In genomic region chr2:119702918-119703401, GRCh38 we compare ENCODE assay signal across 8 cellular contexts. TPM values are rescaled to one million over a fixed set of nuclear protein-coding genes. Genes with fewer than 3 reads are reported as not detected.
DNase-seq lines count a peak whose midpoint lies in the region; ATAC-seq and TF ChIP-seq lines count a peak whose summit lies in the region.

No MANE protein-coding gene starts in this region.

- H3K9me3 ChIP-seq in uterus, result no peaks in the 10 kb centered on the region

- peak; percentile 74 for DNase-seq in G401 (ENCODE audit: low spot score)
- DNase-seq in LHCN-M2 (ENCODE audit: low read depth), result peak; percentile 65
- DNase-seq in SK-N-DZ (ENCODE audit: low spot score), result peak; percentile 64
- peak; percentile 64 for DNase-seq in activated gamma-delta T cell treated with Interleukin-2 at 50 U/mL for 16 hours
- DNase-seq in globus pallidus (ENCODE audit: low spot score), result peak; percentile 62
- peak; percentile 88 for DNase-seq in posterior vena cava (ENCODE audit: low spot score)
- peak; percentile 57 to 58 for DNase-seq in uterus

- peak; percentile 84 to 91 (median 86) for TF ChIP-seq CTCF in uterus (IDR thresholded peaks at IDR 0.05)

- H3K27me3 ChIP-seq in uterus, result no peaks in the 10 kb centered on the region

- peak; percentile 81 for ATAC-seq in GM21786 (IDR thresholded peaks at IDR 0.05; ENCODE audit: unreplicated experiment)

- in situ Hi-C loops in G401 (cut with HindIII; ENCODE audit: low sequenced_read_pairs), result no loop called here

- no peaks in the 10 kb centered on the region for H3K36me3 ChIP-seq in uterus

- intact Hi-C loops in posterior vena cava (cut with DNase I), result loop anchor here in 1 of 2 donors (10.0 kb wide), 1 partner anchor 472 kb away; no protein-coding TSS in a partner anchor
- intact Hi-C loops in uterus (cut with DNase I; ENCODE audit: low total_unique reads), result no loop called here

- no peak for TF ChIP-seq POLR2A in uterus (IDR thresholded peaks at IDR 0.05)

- H3K4me3 ChIP-seq in uterus, result no peak overlapping the region

- H3K27ac ChIP-seq in uterus, result no peak overlapping the region

- no peaks in the 10 kb centered on the region for H3K4me1 ChIP-seq in uterus

RNA-seq across cellular contexts. Expression of gene TMEM177, which starts 24.0 kb away (rescaled TPM):
- 52.6 and 58.4 TPM in 2 replicates for total RNA-seq in G401 (2014; rRNA removed; shearing (Covaris generic))
- 17.1 and 18.8 TPM in 2 replicates for total RNA-seq in LHCN-M2 (2014; rRNA removed)
- 8.8 TPM for polyA plus RNA-seq in LHCN-M2 (2012)
- polyA plus RNA-seq in SK-N-DZ (2014; cell fraction: cytosol; rRNA removed), result 24.4 and 26.3 TPM in 2 replicates
- 16.9 and 17.7 TPM in 2 replicates for polyA plus RNA-seq in SK-N-DZ (2014; cell fraction: nucleus; rRNA removed)
- total RNA-seq in posterior vena cava, result 1 to 10 TPM; 5.3 TPM
- 10 to 100 TPM in 3 of 4 donors, not detected in 1; 15.1 to 31.0 (median 16.0) TPM for total RNA-seq in uterus

RNA-seq across cellular contexts. Expression of gene PTPN4, which starts 56.8 kb away (rescaled TPM):
- 14.0 and 33.9 TPM in 2 replicates for total RNA-seq in G401 (2014; rRNA removed; shearing (Covaris generic))
- total RNA-seq in LHCN-M2 (2014; rRNA removed), result 13.6 and 17.5 TPM in 2 replicates
- polyA plus RNA-seq in LHCN-M2 (2012), result 2.9 TPM
- polyA plus RNA-seq in SK-N-DZ (2014; cell fraction: cytosol; rRNA removed), result 4.2 and 6.3 TPM in 2 replicates
- 9.6 and 12.1 TPM in 2 replicates for polyA plus RNA-seq in SK-N-DZ (2014; cell fraction: nucleus; rRNA removed)
- total RNA-seq in posterior vena cava, result 10 to 100 TPM; 23.8 to 25.4 TPM
- 10 to 100 TPM; 35.6 to 61.5 (median 51.6) TPM for total RNA-seq in uterus
